In genomic region chr1:23525558-23526174, GRCh38 we compare ENCODE assay signal across 11 cellular contexts. TPM values are rescaled to one million over a fixed set of nuclear protein-coding genes. Genes with fewer than 3 reads are reported as not detected.
DNase-seq lines count a peak whose midpoint lies in the region; ATAC-seq, FAIRE-seq and TF ChIP-seq lines count a peak whose summit lies in the region.
"Had no signal": no experiment of that assay in that cellular context is flagged by ENCODE, and none has a peak within 500 bp of the region (broad histone marks: within the 10 kb centered on the region; RNA-seq: fewer than 3 reads in every experiment).

No MANE protein-coding gene starts in this region.

- H3K4me2 ChIP-seq in A549: peak overlapping the region; percentile 46
- H3K4me2 ChIP-seq in H1 (ENCODE audit: insufficient read depth in 1 of 2, low read depth in 2 of 2, low read length in 2 of 2): peak overlapping the region in 1 of 2 experiments; percentile 20; a peak in 1 of 4 replicates
- no peak overlapping the region for H3K4me2 ChIP-seq in hepatocyte

- H4K5ac ChIP-seq in H1 (ENCODE audit: insufficient read length, low read depth, low read length): no peak overlapping the region

- H2BK5ac ChIP-seq in H1 (ENCODE audit: low read depth, low read length): no peak overlapping the region

- H3K9me3 ChIP-seq in A549 (no peaks in the 10 kb centered on the region), H1 (ENCODE audit: insufficient read depth in 2 of 2, low read depth in 1 of 2, low read length in 1 of 2) (no peaks in the 10 kb centered on the region), sigmoid colon (no peaks in the 10 kb centered on the region), hepatocyte (ENCODE audit: low read depth) (no peaks in the 10 kb centered on the region)

- no peak overlapping the region for H2BK120ac ChIP-seq in H1 (replicated peaks; ENCODE audit: low read depth, low read length)

- POLR2A ChIA-PET in A549 (lab: Yijun Ruan, JAX): no interaction called here
- POLR2A ChIA-PET in GM10248 (lab: Yijun Ruan, JAX): interaction anchor here (1.0 to 1.3 kb wide), 2 partner anchors 14 to 33 kb away, joined by 3 read pairs; partner anchors contain the start of gene ID3
- POLR2A ChIA-PET in H1 (lab: Charles Lee; ENCODE audit: partially characterized antibody): interaction anchor here (1.0 to 1.3 kb wide), 3 partner anchors 12 to 50 kb away, joined by 3 to 6 read pairs (median 5); no protein-coding TSS in a partner anchor

- H2AFZ ChIP-seq in H1 (ENCODE audit: low read length) (no peak overlapping the region), hepatocyte (no peak overlapping the region)

- TF ChIP-seq EP300 in A549 (IDR thresholded peaks at IDR 0.05) (no peak), H1 (IDR thresholded peaks at IDR 0.05; ENCODE audit: borderline replicate concordance in 1 of 2, low read depth in 2 of 2, low read length in 2 of 2) (no peak), sigmoid colon (IDR thresholded peaks at IDR 0.05) (no peak)

- no peak overlapping the region for H2AK5ac ChIP-seq in H1 (ENCODE audit: low read depth, low read length)

- no peak overlapping the region for H3K18ac ChIP-seq in H1 (ENCODE audit: extremely low read depth, low read length)

- H4K20me1 ChIP-seq in H1 (replicated peaks in 1 of 2; ENCODE audit: control insufficient read depth in 1 of 2, insufficient read depth in 2 of 2, low read length in 2 of 2) (peaks cover 3 to 10% of the 10 kb centered on the region in 2 experiments), hepatocyte (ENCODE audit: insufficient read depth, poor library complexity, severe bottlenecking) (no peaks in the 10 kb centered on the region)

- H3K27ac ChIP-seq in A549 (peak overlapping the region in 1 of 2 experiments; percentile 67; a peak in 3 of 6 replicates), H1 (ENCODE audit: low read depth, low read length) (no peak overlapping the region), sigmoid colon (peak overlapping the region in 1 of 4 donors; percentile 17), hepatocyte (no peak overlapping the region)
- H3K27ac ChIP-seq: epithelial cell of prostate had no signal

- no peak overlapping the region for H4K8ac ChIP-seq in H1 (ENCODE audit: extremely low read depth, insufficient read depth, low read length)

- peaks cover 64% of the 10 kb centered on the region for H3K4me1 ChIP-seq in A549
- peaks cover 9 to 22% (median 11%) of the 10 kb centered on the region in 4 experiments for H3K4me1 ChIP-seq in H1 (replicated peaks in 1 of 4; ENCODE audit: control insufficient read depth in 3 of 4, insufficient read depth in 4 of 4, low read length in 3 of 4)
- H3K4me1 ChIP-seq in sigmoid colon: peaks cover 0 to 13% (median 8%) of the 10 kb centered on the region in 4 donors
- H3K4me1 ChIP-seq in hepatocyte (ENCODE audit: insufficient read depth): peaks cover 18% of the 10 kb centered on the region

- H3K27me3 ChIP-seq in H1 (replicated peaks in 1 of 4; ENCODE audit: control insufficient read depth in 3 of 4, extremely low read depth in 1 of 4, insufficient read depth in 3 of 4, low read length in 3 of 4) (peaks cover 3 to 17% (median 13%) of the 10 kb centered on the region in 4 experiments), sigmoid colon (peaks cover 7 to 40% (median 16%) of the 10 kb centered on the region in 3 donors), hepatocyte (no peaks in the 10 kb centered on the region)

- H3K56ac ChIP-seq in H1 (replicated peaks; ENCODE audit: insufficient read length, low read depth, low read length): no peak overlapping the region

- no peak overlapping the region for H3K9ac ChIP-seq in H1 (replicated peaks in 1 of 4; ENCODE audit: extremely low read depth in 1 of 4, low read depth in 3 of 4, low read length in 3 of 4)

- H3K23ac ChIP-seq in H1 (ENCODE audit: insufficient read length): no peak overlapping the region

- no peak overlapping the region for H2BK15ac ChIP-seq in H1 (ENCODE audit: low read length)

- H2BK20ac ChIP-seq in H1 (ENCODE audit: low read length): no peak overlapping the region

- H3K23me2 ChIP-seq in H1 (ENCODE audit: low read depth, low read length): peaks cover 4% of the 10 kb centered on the region; the same call in 1 of the 2 replicates

- H3K4ac ChIP-seq in H1 (replicated peaks; ENCODE audit: insufficient read length, low read depth, low read length): no peak overlapping the region

- peaks cover 0 to 2% (median 0%) of the 10 kb centered on the region in 4 experiments; a peak in 2 of 8 replicates for H3K36me3 ChIP-seq in H1 (ENCODE audit: control insufficient read depth in 2 of 4, insufficient read depth in 4 of 4, low read length in 3 of 4)
- H3K36me3 ChIP-seq in sigmoid colon: no peaks in the 10 kb centered on the region
- no peaks in the 10 kb centered on the region for H3K36me3 ChIP-seq in hepatocyte (replicated peaks; ENCODE audit: insufficient read depth, low read depth)

- no peak for FAIRE-seq in A549 (lab: Jason Lieb, UNC)
- no peak for FAIRE-seq in H1 (lab: Jason Lieb, UNC)

- DNase-seq in A549 (ENCODE audit: low read depth in 1 of 2, low spot score in 1 of 2) (no peak), GM10248 (ENCODE audit: extremely low spot score) (peak; percentile 59), NCI-H748 (lab: John Stamatoyannopoulos, UW; ENCODE audit: unreplicated experiment) (peak; percentile 62), H1 (ENCODE audit: low read depth in 1 of 2, low spot score in 2 of 2) (no peak), sigmoid colon (no peak), C1 segment of cervical spinal cord (lab: John Stamatoyannopoulos, UW) (no peak), hepatocyte (ENCODE audit: low spot score) (no peak)
- DNase-seq: activated CD8-positive, alpha-beta memory T cell treated with anti-CD3 and anti-CD28 coated beads, Interleukin-2, amount 50 U/mL, for 4 hours had no signal

- TF ChIP-seq CTCF in A549 (IDR thresholded peaks at IDR 0.05) (no peak), GM10248 (IDR thresholded peaks at IDR 0.05; ENCODE audit: control extremely low read depth, extremely low read depth, low read depth, missing control alignments) (no peak), H1 (IDR thresholded peaks at IDR 0.05; ENCODE audit: control extremely low read depth in 1 of 3, insufficient read depth in 1 of 3, low read depth in 1 of 3, low read length in 3 of 3) (no peak), sigmoid colon (IDR thresholded peaks at IDR 0.05) (no peak), hepatocyte (IDR thresholded peaks at IDR 0.05; ENCODE audit: poor library complexity) (no peak)

- CTCF ChIA-PET in A549 (lab: Yijun Ruan, JAX): interaction anchor here (0.9 to 9.0 kb wide), 6 partner anchors 11 to 41 kb away, joined by 3 to 70 read pairs (median 6); partner anchors contain the start of gene ASAP3
- CTCF ChIA-PET in GM10248 (lab: Yijun Ruan, JAX): interaction anchor here (0.8 to 28.7 kb wide), 7 partner anchors 9 to 430 kb away, joined by 3 to 508 read pairs (median 8); no protein-coding TSS in a partner anchor
- CTCF ChIA-PET in H1 (lab: Charles Lee; ENCODE audit: partially characterized antibody): interaction anchor here (0.6 to 16.2 kb wide), 14 partner anchors 9 to 343 kb away, joined by 3 to 230 read pairs (median 5); partner anchors contain the start of gene RPL11

- no peak for ATAC-seq in A549
- no peak for ATAC-seq in GM18520 (IDR thresholded peaks at IDR 0.05; ENCODE audit: unreplicated experiment)
- ATAC-seq: Panc1 had no signal

- TF ChIP-seq POLR2A in A549 (IDR thresholded peaks at IDR 0.05; ENCODE audit: low read length) (no peak), H1 (IDR thresholded peaks at IDR 0.05; ENCODE audit: control extremely low read depth in 1 of 2, low read depth in 2 of 2, low read length in 2 of 2) (no peak), sigmoid colon (IDR thresholded peaks at IDR 0.05) (no peak)

- H3K79me2 ChIP-seq in H1 (ENCODE audit: control insufficient read depth in 1 of 2, insufficient read depth in 2 of 2, low read length in 2 of 2): peaks cover 0 to 3% of the 10 kb centered on the region in 2 experiments; a peak in 1 of 4 replicates
- H3K79me2 ChIP-seq in hepatocyte: no peaks in the 10 kb centered on the region

- TF ChIP-seq RAD21 in A549 (conservative IDR thresholded peaks at IDR 0.05 in 1 of 2, IDR thresholded peaks at IDR 0.05 in 1 of 2): no peak
- TF ChIP-seq RAD21 in H1 (IDR thresholded peaks at IDR 0.05 in 1 of 2, conservative IDR thresholded peaks at IDR 0.05 in 1 of 2; ENCODE audit: low read depth in 2 of 2, low read length in 2 of 2): no peak

- H3K79me1 ChIP-seq in H1 (ENCODE audit: low read depth, low read length): peaks cover 5% of the 10 kb centered on the region

- no peak overlapping the region for H3K4me3 ChIP-seq in A549
- no peak overlapping the region for H3K4me3 ChIP-seq in H1 (ENCODE audit: extremely low read depth in 1 of 4, insufficient read depth in 2 of 4, low read depth in 3 of 4, low read length in 4 of 4)
- H3K4me3 ChIP-seq in sigmoid colon: no peak overlapping the region
- no peak overlapping the region for H3K4me3 ChIP-seq in hepatocyte

- intact Hi-C loops in sigmoid colon (cut with DNase I): no loop called here

- H2BK12ac ChIP-seq in H1 (ENCODE audit: low read depth, low read length): no peak overlapping the region

- WGBS in A549 (ENCODE audit: missing lambda C conversion rate): 75% methylated on average over 5 of the region's 5 CpGs
- WGBS in H1 (ENCODE audit: extremely low coverage in 1 of 2, insufficient coverage in 1 of 2, insufficient read length in 1 of 2, insufficient replicate concordance in 2 of 2, low coverage in 1 of 2, low lambda C conversion rate in 2 of 2, missing lambda C conversion rate in 1 of 2), 2 experiments: 65% methylated on average over 5 of the region's 5 CpGs; no CpG with 5 or more reads in 1 of the 2 experiments
- WGBS in sigmoid colon, 2 donors: 22 to 47% methylated on average over 5 of the region's 5 CpGs
- 83% methylated on average over 5 of the region's 5 CpGs for WGBS in hepatocyte (ENCODE audit: low lambda C conversion rate, missing lambda C conversion rate)

- no peak overlapping the region for H3K14ac ChIP-seq in H1 (ENCODE audit: insufficient read length)

- no peak overlapping the region for H4K91ac ChIP-seq in H1 (replicated peaks; ENCODE audit: insufficient read length, low read length)

- no peaks in the 10 kb centered on the region for H3K9me2 ChIP-seq in hepatocyte (replicated peaks; ENCODE audit: insufficient read depth)

RNA-seq across cellular contexts. Expression of gene E2F2, which starts 5.4 kb away (rescaled TPM):
- polyA plus RNA-seq in A549 (2011; rRNA removed) (0.90 and 1.6 TPM in 2 replicates), A549 (2017; fragmentation: RNase III; extraction: RNeasy Plus Mini Kit Qiagen cat#74134 plus additional on column Dnase treatment) (3.4 to 3.9 TPM (median 3.4 TPM) in 3 replicates), H1 (2011; rRNA removed) (1.8 and 2.3 TPM in 2 replicates), sigmoid colon (10 to 100 TPM in 1 of 3 donors, 1 to 10 TPM in 2; 2.4 to 10.6 (median 6.0) TPM), hepatocyte (0.21 and 0.85 TPM in 2 replicates)
- 1.8 and 2.4 TPM in 2 replicates for polyA plus RNA-seq in A549 (2012; cell fraction: cytosol; rRNA removed)
- 6.3 and 9.0 TPM in 2 replicates for polyA plus RNA-seq in A549 (2012; cell fraction: nucleus; rRNA removed)
- 3.0 and 3.3 TPM in 2 replicates for polyA minus RNA-seq in A549 (2011; rRNA and poly(A)+ RNA removed)
- 6.1 and 7.0 TPM in 2 replicates for total RNA-seq in H1 (2021; fragmentation: NEBNext Ultra II Directional; extraction: Animal tissue kit (Norgen Biotek cat#: 25700))
- polyA plus RNA-seq in H1 (2011; cell fraction: cytosol; rRNA removed): 1.8 TPM
- polyA plus RNA-seq in H1 (2011; cell fraction: nucleus; rRNA removed): 2.4 TPM
- polyA plus RNA-seq in H1 (2012, experiment 1 of 2): 3.9 to 5.3 TPM (median 4.1 TPM) in 4 replicates
- 3.4 TPM for polyA plus RNA-seq in H1 (2012, experiment 2 of 2)
- 3.1 TPM for polyA plus RNA-seq in H1 (2013, experiment 1 of 2)
- polyA plus RNA-seq in H1 (2013, experiment 2 of 2): 2.9 TPM
- polyA minus RNA-seq in H1 (2011; rRNA and poly(A)+ RNA removed): 3.2 and 4.8 TPM in 2 replicates
- 2.7 TPM for polyA minus RNA-seq in H1 (2011; cell fraction: cytosol; rRNA and poly(A)+ RNA removed)
- 3.8 TPM for polyA minus RNA-seq in H1 (2011; cell fraction: nucleus; rRNA and poly(A)+ RNA removed)
- total RNA-seq in sigmoid colon (under 1 TPM in 2 of 4 donors, not detected in 2; 0.14 to 0.28 TPM), hepatocyte (0.76 and 1.2 TPM in 2 replicates)

RNA-seq across cellular contexts. Expression of gene ID3, which starts 33.6 kb away (rescaled TPM):
- 171 and 193 TPM in 2 replicates for polyA plus RNA-seq in A549 (2011; rRNA removed)
- polyA plus RNA-seq in A549 (2012; cell fraction: cytosol; rRNA removed): 847 and 922 TPM in 2 replicates
- polyA plus RNA-seq in A549 (2012; cell fraction: nucleus; rRNA removed): 1,068 and 1,236 TPM in 2 replicates
- 209 to 336 TPM (median 288 TPM) in 3 replicates for polyA plus RNA-seq in A549 (2017; fragmentation: RNase III; extraction: RNeasy Plus Mini Kit Qiagen cat#74134 plus additional on column Dnase treatment)
- 142 and 176 TPM in 2 replicates for polyA minus RNA-seq in A549 (2011; rRNA and poly(A)+ RNA removed)
- total RNA-seq in H1 (2021; fragmentation: NEBNext Ultra II Directional; extraction: Animal tissue kit (Norgen Biotek cat#: 25700)): 240 and 252 TPM in 2 replicates
- 304 and 490 TPM in 2 replicates for polyA plus RNA-seq in H1 (2011; rRNA removed)
- polyA plus RNA-seq in H1 (2011; cell fraction: cytosol; rRNA removed): 310 TPM
- 192 TPM for polyA plus RNA-seq in H1 (2011; cell fraction: nucleus; rRNA removed)
- polyA plus RNA-seq in H1 (2012, experiment 1 of 2): 135 to 194 TPM (median 157 TPM) in 4 replicates
- 300 TPM for polyA plus RNA-seq in H1 (2012, experiment 2 of 2)
- polyA plus RNA-seq in H1 (2013, experiment 1 of 2): 260 TPM
- 250 TPM for polyA plus RNA-seq in H1 (2013, experiment 2 of 2)
- polyA minus RNA-seq in H1 (2011; rRNA and poly(A)+ RNA removed): 30.4 and 61.8 TPM in 2 replicates
- 97.4 TPM for polyA minus RNA-seq in H1 (2011; cell fraction: cytosol; rRNA and poly(A)+ RNA removed)
- polyA minus RNA-seq in H1 (2011; cell fraction: nucleus; rRNA and poly(A)+ RNA removed): 104 TPM
- 100 to 1,000 TPM in 2 of 4 donors, 10 to 100 TPM in 2; 72.1 to 144 (median 92.6) TPM for total RNA-seq in sigmoid colon
- polyA plus RNA-seq in sigmoid colon: 100 to 1,000 TPM; 114 to 232 (median 220) TPM
- 155 and 186 TPM in 2 replicates for total RNA-seq in hepatocyte
- polyA plus RNA-seq in hepatocyte: 314 and 336 TPM in 2 replicates

RNA-seq across cellular contexts. Expression of gene ASAP3, which starts 41.7 kb away (rescaled TPM):
- polyA plus RNA-seq in A549 (2011; rRNA removed): 5.2 and 5.6 TPM in 2 replicates
- 4.3 and 5.6 TPM in 2 replicates for polyA plus RNA-seq in A549 (2012; cell fraction: cytosol; rRNA removed)
- polyA plus RNA-seq in A549 (2012; cell fraction: nucleus; rRNA removed): 19.5 and 21.2 TPM in 2 replicates
- 3.9 to 4.9 TPM (median 4.0 TPM) in 3 replicates for polyA plus RNA-seq in A549 (2017; fragmentation: RNase III; extraction: RNeasy Plus Mini Kit Qiagen cat#74134 plus additional on column Dnase treatment)
- 10.3 and 10.7 TPM in 2 replicates for polyA minus RNA-seq in A549 (2011; rRNA and poly(A)+ RNA removed)
- total RNA-seq in H1 (2021; fragmentation: NEBNext Ultra II Directional; extraction: Animal tissue kit (Norgen Biotek cat#: 25700)): 54.9 and 58.0 TPM in 2 replicates
- polyA plus RNA-seq in H1 (2011; rRNA removed): 53.1 and 62.6 TPM in 2 replicates
- polyA plus RNA-seq in H1 (2011; cell fraction: cytosol; rRNA removed): 51.4 TPM
- polyA plus RNA-seq in H1 (2011; cell fraction: nucleus; rRNA removed): 233 TPM
- 34.7 to 50.2 TPM (median 42.7 TPM) in 4 replicates for polyA plus RNA-seq in H1 (2012, experiment 1 of 2)
- polyA plus RNA-seq in H1 (2012, experiment 2 of 2): 40.8 TPM
- polyA plus RNA-seq in H1 (2013, experiment 1 of 2): 30.6 TPM
- polyA plus RNA-seq in H1 (2013, experiment 2 of 2): 28.6 TPM
- polyA minus RNA-seq in H1 (2011; rRNA and poly(A)+ RNA removed): 60.3 and 65.1 TPM in 2 replicates
- polyA minus RNA-seq in H1 (2011; cell fraction: cytosol; rRNA and poly(A)+ RNA removed): 28.0 TPM
- 40.8 TPM for polyA minus RNA-seq in H1 (2011; cell fraction: nucleus; rRNA and poly(A)+ RNA removed)
- 10 to 100 TPM; 22.5 to 51.0 (median 27.8) TPM for total RNA-seq in sigmoid colon
- 10 to 100 TPM; 20.6 to 22.2 (median 21.0) TPM for polyA plus RNA-seq in sigmoid colon
- 34.2 and 45.1 TPM in 2 replicates for total RNA-seq in hepatocyte
- polyA plus RNA-seq in hepatocyte: 28.8 and 35.1 TPM in 2 replicates

Comparison
In these comparisons a context has a peak if more than half of its experiments do, and no peak if none do; other contexts are left out.
1. DNase-seq: peak in GM10248 (single experiment) and NCI-H748 (single experiment); none in A549 (0 of 2), H1 (0 of 2), sigmoid colon (single experiment), C1 segment of cervical spinal cord (0 of 14) and hepatocyte (single experiment).